ENCODE assay signal across 8 cellular contexts in genomic region chr22:42270512-42271190, GRCh38.
DNase-seq lines count a peak whose midpoint lies in the region; ATAC-seq and TF ChIP-seq lines count a peak whose summit lies in the region.

Gene TCF20 (minus strand): TSS chr22:42270653. CDS start chr22:42215305, 55,348 bp downstream.

- H3K4me3 ChIP-seq in GM12864 (ENCODE audit: low read depth, low read length) (peak within 1 kb of the TSS; percentile 85), HFF-Myc (replicated peaks; ENCODE audit: low read depth, low read length) (peak within 1 kb of the TSS; percentile 87), astrocyte of the cerebellum (ENCODE audit: low read depth, low read length) (peak within 1 kb of the TSS; percentile 91), retinal pigment epithelial cell (ENCODE audit: low read length) (peak within 1 kb of the TSS; percentile 84)

- DNase-seq in GM12864 (ENCODE audit: low read depth) (peak; percentile 36), HFF-Myc (ENCODE audit: extremely low read depth, low read depth) (no peak), NCI-H1092 treated with DMSO at 0.1 percent for 48 hours (lab: John Stamatoyannopoulos, UW) (peak; percentile 81), T1000 (lab: John Stamatoyannopoulos, UW) (peak; percentile 23), astrocyte of the cerebellum (ENCODE audit: low read depth) (peak; percentile 32), hippocampal formation (lab: John Stamatoyannopoulos, UW) (peak; percentile 53 to 63), retinal pigment epithelial cell (ENCODE audit: low read depth) (no peak)

- TF ChIP-seq CTCF in GM12864 (IDR thresholded peaks at IDR 0.05; ENCODE audit: low read depth, low read length, missing control alignments) (no peak), HFF-Myc (IDR thresholded peaks at IDR 0.05; ENCODE audit: low read depth, low read length, missing control alignments) (no peak), astrocyte of the cerebellum (IDR thresholded peaks at IDR 0.05; ENCODE audit: low read depth, low read length, missing control alignments) (no peak), retinal pigment epithelial cell (conservative IDR thresholded peaks at IDR 0.05; ENCODE audit: low read depth, low read length) (no peak)

- in situ Hi-C loops in astrocyte of the cerebellum (cut with HindIII; ENCODE audit: low sequenced_read_pairs), result no loop called here

- ATAC-seq in HG03469 (IDR thresholded peaks at IDR 0.05; ENCODE audit: unreplicated experiment), result no peak

Comparison
In these comparisons a context has a peak if more than half of its experiments do, and no peak if none do; other contexts are left out.
1. DNase-seq: peak in GM12864 (single experiment), NCI-H1092 treated with DMSO at 0.1 percent for 48 hours (single experiment), T1000 (single experiment), astrocyte of the cerebellum (single experiment) and hippocampal formation (2 of 2); none in HFF-Myc (single experiment) and retinal pigment epithelial cell (single experiment).
2. Peak in every context shown above with its lines, with median percentiles within 50 percentile points of each other: H3K4me3 ChIP-seq.